Comparison of ENCODE assay signal across 11 cellular contexts in the genomic region with DNA sequence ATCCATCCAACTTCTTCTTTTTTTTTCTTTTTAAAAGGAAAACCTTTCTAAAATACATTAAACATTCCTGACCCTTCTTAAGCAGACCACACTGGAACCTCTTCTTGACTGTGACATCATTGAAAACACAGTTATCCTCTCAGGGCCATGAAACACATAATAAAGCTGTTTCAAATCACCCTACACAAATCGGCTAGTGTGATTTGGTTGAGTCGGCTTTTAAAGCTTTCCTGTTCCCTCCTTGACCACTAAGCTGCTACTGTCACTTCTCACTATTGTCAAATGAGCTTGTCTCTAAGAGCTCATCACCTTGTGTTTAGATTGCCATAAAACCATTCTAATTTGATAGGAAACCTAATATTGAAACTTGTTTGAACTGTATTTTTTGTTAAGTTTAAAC. TPM values are rescaled to one million over a fixed set of nuclear protein-coding genes. Genes with fewer than 3 reads are reported as not detected.
DNase-seq lines count a peak whose midpoint lies in the region; ATAC-seq, FAIRE-seq and TF ChIP-seq lines count a peak whose summit lies in the region.
"Had no signal": no experiment of that assay in that cellular context is flagged by ENCODE, and none has a peak within 500 bp of the region (broad histone marks: within the 10 kb centered on the region; RNA-seq: fewer than 3 reads in every experiment).

No MANE protein-coding gene starts in this region.

- DNase-seq in D721Med (ENCODE audit: insufficient read length, low spot score) (peak; percentile 25), RPMI7951 (ENCODE audit: low read depth) (peak; percentile 15), left kidney (ENCODE audit: low read depth, low spot score) (peak; percentile 9), testis (no peak), right cardiac atrium (no peak), NCI-H774 (lab: John Stamatoyannopoulos, UW) (no peak), ovary (no peak)
- DNase-seq: EL, NCI-H2171, T-helper 17 cell had no signal

- no peak overlapping the region for H3K27ac ChIP-seq in testis
- H3K27ac ChIP-seq in right cardiac atrium (ENCODE audit: low read length), result no peak overlapping the region
- H3K27ac ChIP-seq in ovary, result no peak overlapping the region

- TF ChIP-seq POLR2A in testis (IDR thresholded peaks at IDR 0.05) (no peak), ovary (IDR thresholded peaks at IDR 0.05) (no peak)

- WGBS in testis, 2 donors, result 56 to 71% methylated on average over 2 of the region's 2 CpGs
- 16% methylated on average over 2 of the region's 2 CpGs for WGBS in right cardiac atrium
- 18 to 38% (median 22%) methylated on average over 2 of the region's 2 CpGs for WGBS in ovary, 3 donors

- TF ChIP-seq CTCF in D721Med (IDR thresholded peaks at IDR 0.05; ENCODE audit: insufficient read depth, missing control alignments) (no peak), testis (IDR thresholded peaks at IDR 0.05) (no peak), ovary (IDR thresholded peaks at IDR 0.05) (no peak)

- no peaks in the 10 kb centered on the region for H3K36me3 ChIP-seq in testis (ENCODE audit: low read depth, missing control alignments)
- H3K36me3 ChIP-seq in ovary, result no peaks in the 10 kb centered on the region

- no peak overlapping the region for H3K4me3 ChIP-seq in testis
- no peak overlapping the region for H3K4me3 ChIP-seq in right cardiac atrium (ENCODE audit: low read length)
- H3K4me3 ChIP-seq in ovary, result no peak overlapping the region

- H3K9me3 ChIP-seq in testis (no peaks in the 10 kb centered on the region), right cardiac atrium (ENCODE audit: control insufficient read depth, low read length) (no peaks in the 10 kb centered on the region), ovary (no peaks in the 10 kb centered on the region)

- TF ChIP-seq EP300 in ovary (IDR thresholded peaks at IDR 0.05), result no peak

- H3K4me1 ChIP-seq in testis, result peaks cover 28% of the 10 kb centered on the region
- H3K4me1 ChIP-seq in right cardiac atrium (ENCODE audit: control insufficient read depth, insufficient read depth, low read length), result peaks cover 11% of the 10 kb centered on the region
- peaks cover 8% of the 10 kb centered on the region for H3K4me1 ChIP-seq in ovary (ENCODE audit: insufficient read depth)

- intact Hi-C loops in testis (cut with DNase I; ENCODE audit: low total_unique reads), result no loop called here
- intact Hi-C loops in right cardiac atrium (cut with DNase I), result no loop called here
- intact Hi-C loops in ovary (cut with DNase I), result no loop called here

- H3K27me3 ChIP-seq in testis, result no peaks in the 10 kb centered on the region
- no peaks in the 10 kb centered on the region for H3K27me3 ChIP-seq in right cardiac atrium (ENCODE audit: control insufficient read depth, insufficient read depth)
- H3K27me3 ChIP-seq in ovary, result no peaks in the 10 kb centered on the region

- ATAC-seq in GM21529 (IDR thresholded peaks at IDR 0.05; ENCODE audit: unreplicated experiment), result peak; percentile 29
- ATAC-seq in right cardiac atrium, result no peak
- ATAC-seq: T-helper 17 cell had no signal

- peak; percentile 87 for FAIRE-seq in D721Med (lab: Jason Lieb, UNC)

RNA-seq across cellular contexts. Expression of gene USP24, which starts 5.9 kb away (rescaled TPM):
- 21.3 and 26.2 TPM in 2 replicates for total RNA-seq in RPMI7951 (2014; rRNA removed; shearing (Covaris generic))
- total RNA-seq in testis, result 10 to 100 TPM; 50.3 to 50.9 TPM
- 20.2 TPM for polyA plus RNA-seq in testis (ENCODE audit: insufficient read depth, low read depth, low replicate concordance)
- total RNA-seq in right cardiac atrium, result 10 to 100 TPM; 32.6 to 35.7 (median 34.7) TPM
- polyA plus RNA-seq in right cardiac atrium, result 11.4 TPM
- total RNA-seq in ovary, result 10 to 100 TPM; 29.8 to 51.4 (median 42.5) TPM
- 10 to 100 TPM; 11.5 to 22.3 TPM for polyA plus RNA-seq in ovary

Comparison
In these comparisons a context has a peak if more than half of its experiments do, and no peak if none do; other contexts are left out.
1. DNase-seq: peak in D721Med (single experiment), RPMI7951 (single experiment) and left kidney (single experiment); none in testis (single experiment), right cardiac atrium (0 of 3), NCI-H774 (single experiment) and ovary (0 of 5).